31 cellular contexts compared by ENCODE assay signal in the genomic region with DNA sequence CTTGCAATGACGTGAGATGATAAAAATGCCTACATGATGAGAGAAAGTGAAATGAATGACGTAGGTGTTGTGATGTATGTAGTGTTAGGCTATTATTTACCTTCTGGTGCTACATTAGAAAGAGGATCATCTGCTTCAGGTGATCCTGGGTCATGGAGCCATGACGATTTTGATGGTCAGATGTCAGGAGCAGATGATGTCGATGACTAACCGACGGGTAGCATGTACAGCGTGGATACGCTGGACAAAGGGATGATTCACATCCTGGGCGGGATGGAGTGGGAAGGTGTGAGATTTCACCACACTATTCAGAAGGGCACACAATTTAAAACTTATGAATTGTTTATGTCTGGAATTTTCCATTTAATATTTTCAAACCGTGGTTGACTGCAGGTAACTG. TPM values are rescaled to one million over a fixed set of nuclear protein-coding genes. Genes with fewer than 3 reads are reported as not detected.
DNase-seq lines count a peak whose midpoint lies in the region; ATAC-seq, FAIRE-seq and TF ChIP-seq lines count a peak whose summit lies in the region.
"Had no signal": no experiment of that assay in that cellular context is flagged by ENCODE, and none has a peak within 500 bp of the region (broad histone marks: within the 10 kb centered on the region; RNA-seq: fewer than 3 reads in every experiment).

No MANE protein-coding gene starts in this region.

- H3K4me3 ChIP-seq in K562 (no peak overlapping the region), keratinocyte (ENCODE audit: control insufficient read depth in 2 of 3, extremely low read depth in 1 of 3, insufficient read depth in 2 of 3, low read depth in 1 of 3, low read length in 3 of 3) (no peak overlapping the region)
- H3K4me3 ChIP-seq: body of pancreas, psoas muscle, SJCRH30, testis, uterus had no signal

- H3K9ac ChIP-seq in K562 (ENCODE audit: insufficient read depth in 1 of 2, low read depth in 2 of 2, low read length in 2 of 2) (no peak overlapping the region), keratinocyte (ENCODE audit: control insufficient read depth, extremely low read depth, insufficient read depth, low read length) (no peak overlapping the region)

- TF ChIP-seq EP300 in K562 (IDR thresholded peaks at IDR 0.05; ENCODE audit: low read length), result no peak

- FAIRE-seq in K562 (lab: Jason Lieb, UNC), result peak; percentile 42
- FAIRE-seq in keratinocyte (lab: Jason Lieb, UNC), result peak; percentile 34
- FAIRE-seq: TTC549 had no signal

- H4K20me1 ChIP-seq in K562 (replicated peaks; ENCODE audit: control insufficient read depth, insufficient read depth, low read length), result no peaks in the 10 kb centered on the region
- no peaks in the 10 kb centered on the region for H4K20me1 ChIP-seq in keratinocyte (ENCODE audit: control insufficient read depth, extremely low read depth, insufficient read depth, low read length)

- H2AFZ ChIP-seq in K562 (ENCODE audit: low read depth, low read length) (no peak overlapping the region; the same call in 1 of the 2 replicates), keratinocyte (ENCODE audit: control insufficient read depth, low read length) (no peak overlapping the region)

- peak; percentile 4 for DNase-seq in EL
- peak; percentile 45 for DNase-seq in LHCN-M2 (ENCODE audit: low read depth)
- peak in 1 of 4 experiments; percentile 26 for DNase-seq in K562 (ENCODE audit: extremely low read depth in 1 of 4, low spot score in 3 of 4)
- DNase-seq in keratinocyte (ENCODE audit: low read depth, low spot score), result no peak
- no peak for DNase-seq in OCI-M2 (lab: John Stamatoyannopoulos, UW; ENCODE audit: unreplicated experiment)
- DNase-seq in SKM-1 (lab: John Stamatoyannopoulos, UW; ENCODE audit: unreplicated experiment), result no peak
- no peak for DNase-seq in amniotic stem cell (lab: John Stamatoyannopoulos, UW)
- DNase-seq: activated CD4-positive, alpha-beta memory T cell treated with anti-CD3 and anti-CD28 coated beads for 36 hours; activated effector memory CD4-positive, alpha-beta T cell treated with anti-CD3 and anti-CD28 coated beads, Interleukin-2, amount 50 U/mL, for 16 hours; activated T-cell treated with anti-CD3 and anti-CD28 coated beads for 4 hours; body of pancreas; Caco-2; DND-41; effector CD8-positive, alpha-beta T cell; HFFc6; IMR-90; naive thymus-derived CD4-positive, alpha-beta T cell; NCI-H1092 treated with DMSO at 0.1 percent for 48 hours; NCI-H187; NCI-H2171; NCI-H524; nucleus accumbens; psoas muscle; SJCRH30; stimulated activated naive CD8-positive, alpha-beta T cell treated with anti-CD3 and anti-CD28 coated beads, Interleukin-15, Interleukin-2, amounts not matched to agents 100 U/mL and 50 U/mL, for 24 hours; testis; uterus had no signal

- no peak overlapping the region for H3K27ac ChIP-seq in K562 (ENCODE audit: extremely low read depth, low read depth, low read length)
- H3K27ac ChIP-seq in keratinocyte (ENCODE audit: control insufficient read depth, insufficient read depth, low read length), result no peak overlapping the region
- H3K27ac ChIP-seq: body of pancreas, C4-2B, psoas muscle, SJCRH30, testis, uterus had no signal

- H3K9me1 ChIP-seq in K562 (ENCODE audit: control insufficient read depth, insufficient read depth, low read length) (no peaks in the 10 kb centered on the region), keratinocyte (ENCODE audit: control insufficient read depth, extremely low read depth, insufficient read depth, low read length) (no peaks in the 10 kb centered on the region)

- in situ Hi-C loops in K562 (cut with MboI), result no loop called here

- H3K9me3 ChIP-seq in K562 (replicated peaks; ENCODE audit: control insufficient read depth, insufficient read depth, low read depth, low read length), result no peaks in the 10 kb centered on the region
- no peaks in the 10 kb centered on the region for H3K9me3 ChIP-seq in keratinocyte (ENCODE audit: control insufficient read depth, low read depth, low read length)
- H3K9me3 ChIP-seq: body of pancreas, Caco-2, psoas muscle, SJCRH30, testis, uterus had no signal

- H3K27me3 ChIP-seq in K562 (ENCODE audit: control insufficient read depth in 2 of 2, insufficient read depth in 2 of 2, low read length in 2 of 2) (peaks cover 0 to 4% of the 10 kb centered on the region in 2 experiments; a peak in 2 of 5 replicates), keratinocyte (ENCODE audit: control insufficient read depth, extremely low read depth, insufficient read depth, low read length) (no peaks in the 10 kb centered on the region)
- H3K27me3 ChIP-seq: body of pancreas, SJCRH30, testis, uterus had no signal

- no peaks in the 10 kb centered on the region for H3K79me2 ChIP-seq in K562 (ENCODE audit: control insufficient read depth, insufficient read depth, low read length)
- no peaks in the 10 kb centered on the region for H3K79me2 ChIP-seq in keratinocyte (ENCODE audit: control insufficient read depth, insufficient read depth, low read length)

- dilution Hi-C loops in keratinocyte (cut with MboI; ENCODE audit: extremely low pct_ligation_motif_present, low sequenced_read_pairs), result no loop called here

- POLR2A ChIA-PET in K562 (lab: Yijun Ruan, JAX), result interaction anchor here (1.0 kb wide), 1 partner anchor 22 kb away, joined by 3 read pairs; no protein-coding TSS in a partner anchor

- H3K4me1 ChIP-seq in K562 (replicated peaks in 1 of 2; ENCODE audit: control insufficient read depth in 2 of 2, insufficient read depth in 2 of 2, low read length in 2 of 2), result no peaks in the 10 kb centered on the region
- no peaks in the 10 kb centered on the region for H3K4me1 ChIP-seq in keratinocyte (ENCODE audit: control insufficient read depth, extremely low read depth, insufficient read depth, low read length)
- H3K4me1 ChIP-seq: body of pancreas, Caco-2, psoas muscle, SJCRH30, testis, uterus had no signal

- no peak overlapping the region for H3K4me2 ChIP-seq in K562 (ENCODE audit: insufficient read depth, low read length)
- H3K4me2 ChIP-seq in keratinocyte (ENCODE audit: control insufficient read depth, extremely low read depth, insufficient read depth, low read depth, low read length), result no peak overlapping the region

- no peak for TF ChIP-seq POLR2A in K562 (conservative IDR thresholded peaks at IDR 0.05)

- no peaks in the 10 kb centered on the region for H3K36me3 ChIP-seq in K562 (ENCODE audit: control insufficient read depth, insufficient read depth, low read length)
- H3K36me3 ChIP-seq in keratinocyte (ENCODE audit: control insufficient read depth in 2 of 2, extremely low read depth in 1 of 2, insufficient read depth in 2 of 2, low read length in 2 of 2), result no peaks in the 10 kb centered on the region
- H3K36me3 ChIP-seq: SJCRH30, uterus had no signal

- no peak for TF ChIP-seq RAD21 in K562 (CRISPR knock-in tag; conservative IDR thresholded peaks at IDR 0.05 in 1 of 2, IDR thresholded peaks at IDR 0.05 in 1 of 2)

- CTCF ChIA-PET in K562 (lab: Yijun Ruan, JAX; ENCODE audit: low intra/inter-chr PET ratio), result no interaction called here

- no TSS peak for BruUV-seq in K562 (replicated peaks; lab: Mats Ljungman, UMichigan)

- ATAC-seq in K562 (no peak), HG03439 (IDR thresholded peaks at IDR 0.05; ENCODE audit: unreplicated experiment) (no peak)
- ATAC-seq: activated CD4-positive, CD25-positive, alpha-beta regulatory T cell treated with anti-CD3 and anti-CD28 coated beads, Interleukin-2, amount 50 U/mL, for 24 hours; body of pancreas; naive thymus-derived CD4-positive, alpha-beta T cell; stimulated activated naive CD8-positive, alpha-beta T cell treated with anti-CD3 and anti-CD28 coated beads, Interleukin-15, Interleukin-2, amounts not matched to agents 100 U/mL and 50 U/mL, for 24 hours had no signal

- intact Hi-C loops in K562 (cut with micrococcal nuclease), result no loop called here

- 4% methylated on average over 10 of the region's 10 CpGs for WGBS in K562 (ENCODE audit: insufficient coverage, low coverage, missing lambda C conversion rate)

- TF ChIP-seq CTCF in K562 (IDR thresholded peaks at IDR 0.05 in 2 of 3, conservative IDR thresholded peaks at IDR 0.05 in 1 of 3; ENCODE audit: insufficient read depth in 2 of 3, low read depth in 1 of 3, low read length in 3 of 3), result no peak
- TF ChIP-seq CTCF in keratinocyte (optimal IDR thresholded peaks at IDR 0.05 in 1 of 3, IDR thresholded peaks at IDR 0.05 in 1 of 3, conservative IDR thresholded peaks at IDR 0.05 in 1 of 3; ENCODE audit: extremely low read depth in 1 of 3, insufficient read depth in 2 of 3, low read length in 3 of 3), result no peak

TF ChIP-seq in K562, 482 proteins besides CTCF, POLR2A, EP300 and RAD21 (continues in another document):
- TF ChIP-seq FOSL1 (tag; conservative IDR thresholded peaks at IDR 0.05), result peak; percentile 93

RNA-seq across cellular contexts. Expression of a gene that starts 43.5 kb away (rescaled TPM):
- total RNA-seq in LHCN-M2 (2014; rRNA removed) (0.80 and 0.83 TPM in 2 replicates), K562 (2014; rRNA removed) (0.05 and 0.29 TPM in 2 replicates), K562 (2014; rRNA removed; fragmentation: Illumina TruSeq; extraction: Trizol) (0.26 and 0.33 TPM in 2 replicates), K562 (2015; rRNA removed; fragmentation: Illumina TruSeq; extraction: Trizol) (0.14 and 0.19 TPM in 2 replicates), K562 (2021) (0.36 and 0.58 TPM in 2 replicates)
- 0.13 TPM for polyA plus RNA-seq in LHCN-M2 (2012)
- 0.39 and 0.95 TPM in 2 replicates for total RNA-seq in K562 (2011; cell fraction: chromatin; rRNA removed; ENCODE audit: low replicate concordance)
- under 0.01 and 0.39 TPM in 2 replicates for total RNA-seq in K562 (2011; cell fraction: nucleolus; rRNA removed)
- total RNA-seq in K562 (2011; cell fraction: nucleoplasm; rRNA removed), result 0.29 and 0.31 TPM in 2 replicates
- polyA plus RNA-seq in K562 (2011; rRNA removed) (0.15 and 0.28 TPM in 2 replicates), K562 (2014; fragmentation: Illumina TruSeq; extraction: Trizol) (0.21 and 0.44 TPM in 2 replicates), K562 (2014; fragmentation: Nextera tagmentation; extraction: Ambion mirVana) (under 1 TPM; 0.21 to 0.32 TPM), K562 (2014; rRNA removed) (0.03 and 0.38 TPM in 2 replicates), keratinocyte (0.03 to 0.54 TPM (median 0.20 TPM) in 3 replicates)
- polyA plus RNA-seq in K562 (2011; cell fraction: cytosol; rRNA removed), result 0.06 and 0.09 TPM in 2 replicates
- 0.23 and 0.44 TPM in 2 replicates for polyA plus RNA-seq in K562 (2011; cell fraction: nucleus; rRNA removed)
- 0.22 and 0.57 TPM in 2 replicates for polyA plus RNA-seq in K562 (2012)
- polyA minus RNA-seq in K562 (2011; rRNA and poly(A)+ RNA removed), result 0.56 and 1.3 TPM in 2 replicates
- 0.19 TPM in 1 of 2 replicates, not detected in the other for polyA minus RNA-seq in K562 (2011; cell fraction: cytosol; rRNA and poly(A)+ RNA removed)
- 0.13 and 0.22 TPM in 2 replicates for polyA minus RNA-seq in K562 (2011; cell fraction: nucleus; rRNA and poly(A)+ RNA removed)
- polyA plus RNA-seq in keratinocyte (2011; ENCODE audit: low read depth), result 0.34 TPM
- polyA plus RNA-seq in keratinocyte (2011; cell fraction: cytosol; rRNA removed), result 0.06 and 0.18 TPM in 2 replicates
- polyA plus RNA-seq in keratinocyte (2011; cell fraction: nucleus; rRNA removed), result 0.20 and 0.48 TPM in 2 replicates
- 0.03 and 0.30 TPM in 2 replicates for polyA plus RNA-seq in keratinocyte (2012; ENCODE audit: low replicate concordance)
- polyA minus RNA-seq in keratinocyte, result 0.42 to 0.69 TPM in 2 of 3 replicates, not detected in the other
- not detected for polyA minus RNA-seq in keratinocyte (2011; cell fraction: cytosol; rRNA and poly(A)+ RNA removed)
- polyA minus RNA-seq in keratinocyte (2011; cell fraction: nucleus; rRNA and poly(A)+ RNA removed), result 0.11 and 0.62 TPM in 2 replicates

Comparison
In these comparisons a context has a peak if more than half of its experiments do, and no peak if none do; other contexts are left out.
1. DNase-seq: peak in EL (single experiment) and LHCN-M2 (single experiment); none in keratinocyte (single experiment), OCI-M2 (single experiment), SKM-1 (single experiment) and amniotic stem cell (single experiment).